17 cellular contexts compared by ENCODE assay signal in the genomic region with DNA sequence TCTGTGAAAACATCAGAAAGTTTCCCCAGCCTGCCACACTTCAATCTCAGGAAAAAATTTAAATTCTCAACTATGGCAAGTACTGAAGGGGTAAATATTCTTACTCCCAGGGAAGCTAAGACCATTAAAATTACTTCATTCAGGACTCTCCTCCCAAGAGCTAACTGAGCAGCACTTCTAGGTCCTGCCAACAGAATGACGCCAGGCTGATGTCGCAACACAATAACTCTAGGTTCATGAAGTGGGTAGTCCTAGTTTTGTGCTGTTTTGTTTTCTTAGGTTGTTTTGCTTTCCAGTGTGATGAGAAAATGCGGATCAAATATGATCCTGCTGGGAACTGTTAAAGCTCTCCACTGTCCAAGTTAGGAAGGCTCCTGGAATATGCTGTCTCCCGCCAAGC.
DNase-seq lines count a peak whose midpoint lies in the region; ATAC-seq, FAIRE-seq and TF ChIP-seq lines count a peak whose summit lies in the region.
"Had no signal": no experiment of that assay in that cellular context is flagged by ENCODE, and none has a peak within 500 bp of the region (broad histone marks: within the 10 kb centered on the region; RNA-seq: fewer than 3 reads in every experiment).

No MANE protein-coding gene starts in this region.

- no peak overlapping the region for H3K27ac Mint-ChIP-seq in activated naive CD8-positive, alpha-beta T cell treated with anti-CD3 and anti-CD28 coated beads, Interleukin-2, amount 50 U/mL, for 24 hours
- H3K27ac Mint-ChIP-seq: IgD-negative memory B cell, progenitor cell of endocrine pancreas, T-cell had no signal

- in situ Hi-C loops in mammary epithelial cell (cut with MboI; ENCODE audit: low sequenced_read_pairs in 2 of 2): no loop called here

- no peaks in the 10 kb centered on the region for H3K36me3 Mint-ChIP-seq in activated naive CD8-positive, alpha-beta T cell treated with anti-CD3 and anti-CD28 coated beads, Interleukin-2, amount 50 U/mL, for 24 hours (ENCODE audit: low read depth)
- H3K36me3 Mint-ChIP-seq: IgD-negative memory B cell, T-cell had no signal

- no peak overlapping the region for H3K4me3 Mint-ChIP-seq in activated naive CD8-positive, alpha-beta T cell treated with anti-CD3 and anti-CD28 coated beads, Interleukin-2, amount 50 U/mL, for 24 hours
- H3K4me3 Mint-ChIP-seq: IgD-negative memory B cell, T-cell had no signal

- H3K27me3 Mint-ChIP-seq in activated naive CD8-positive, alpha-beta T cell treated with anti-CD3 and anti-CD28 coated beads, Interleukin-2, amount 50 U/mL, for 24 hours: no peaks in the 10 kb centered on the region
- H3K27me3 Mint-ChIP-seq: IgD-negative memory B cell had no signal

- CTCF ChIA-PET in mammary epithelial cell (lab: Charles Lee; ENCODE audit: low non-redundant PET): no interaction called here

- H3K4me1 ChIP-seq in mammary epithelial cell (ENCODE audit: insufficient read depth, low read length) (no peaks in the 10 kb centered on the region), lung (ENCODE audit: control insufficient read depth in 2 of 2, insufficient read depth in 2 of 2, low read length in 2 of 2) (peaks cover 0 to 2% of the 10 kb centered on the region in 2 donors)
- H3K4me1 ChIP-seq: body of pancreas had no signal

- peak; percentile 43 for DNase-seq in AG10803 (ENCODE audit: low read depth)
- peak; percentile 62 for DNase-seq in MG63
- DNase-seq in mammary epithelial cell: peak; percentile 1
- DNase-seq in lung (ENCODE audit: low spot score): peak; percentile 46
- no peak for DNase-seq in NCI-H1105 (lab: John Stamatoyannopoulos, UW)
- DNase-seq in GM12892 (ENCODE audit: insufficient read length): no peak
- DNase-seq in activated naive CD8-positive, alpha-beta T cell treated with anti-CD3 and anti-CD28 coated beads, Interleukin-2, amount 50 U/mL, for 24 hours: no peak
- DNase-seq: activated CD4-positive, alpha-beta T cell treated with anti-CD3 and anti-CD28 coated beads for 4 hours; BE2C; body of pancreas; NCI-H2171 treated with DMSO at 0.1 percent for 48 hours; stimulated activated naive CD4-positive, alpha-beta T cell treated with Interleukin-2 at 50 U/mL for 16 hours; T-cell had no signal

- FAIRE-seq in GM12892 (lab: Jason Lieb, UNC): no peak
- FAIRE-seq: endothelial cell of umbilical vein had no signal

- no TSS peak for BruUV-seq in mammary epithelial cell (replicated peaks; lab: Mats Ljungman, UMichigan)

- H3K27ac ChIP-seq in mammary epithelial cell (ENCODE audit: insufficient read depth, low read depth, low read length): no peak overlapping the region
- H3K27ac ChIP-seq in lung (ENCODE audit: low read depth in 1 of 2, low read length in 1 of 2): no peak overlapping the region
- H3K27ac ChIP-seq: body of pancreas had no signal

- H3K4me2 ChIP-seq in mammary epithelial cell (ENCODE audit: insufficient read depth, low read depth, low read length): no peak overlapping the region

- dilution Hi-C loops in mammary epithelial cell (cut with HindIII; ENCODE audit: low sequenced_read_pairs): no loop called here

- H3K27me3 ChIP-seq in MG63 (no peaks in the 10 kb centered on the region), mammary epithelial cell (ENCODE audit: insufficient read depth, low read length) (peaks cover 2% of the 10 kb centered on the region), lung (ENCODE audit: control insufficient read depth, insufficient read depth) (no peaks in the 10 kb centered on the region)
- H3K27me3 ChIP-seq: BE2C, body of pancreas had no signal

- no peak for TF ChIP-seq CTCF in AG10803 (conservative IDR thresholded peaks at IDR 0.05; ENCODE audit: low read length)
- no peak for TF ChIP-seq CTCF in mammary epithelial cell (conservative IDR thresholded peaks at IDR 0.05 in 1 of 2, IDR thresholded peaks at IDR 0.05 in 1 of 2; ENCODE audit: extremely low read depth in 1 of 2, insufficient read depth in 1 of 2, low read depth in 1 of 2, low read length in 2 of 2)
- no peak for TF ChIP-seq CTCF in lung (IDR thresholded peaks at IDR 0.05; ENCODE audit: control extremely low read depth, extremely low read depth)

- WGBS in mammary epithelial cell (ENCODE audit: low coverage, missing lambda C conversion rate): 71% methylated on average over 3 of the region's 4 CpGs
- WGBS in lung, 2 donors: 56 to 74% methylated on average over 4 of the region's 4 CpGs

- H3K36me3 ChIP-seq in MG63 (no peaks in the 10 kb centered on the region), mammary epithelial cell (ENCODE audit: insufficient read depth, low read length) (no peaks in the 10 kb centered on the region), lung (ENCODE audit: control insufficient read depth in 2 of 2, insufficient read depth in 2 of 2, low read length in 2 of 2) (no peaks in the 10 kb centered on the region)
- H3K36me3 ChIP-seq: BE2C had no signal

- H3K4me1 Mint-ChIP-seq in activated naive CD8-positive, alpha-beta T cell treated with anti-CD3 and anti-CD28 coated beads, Interleukin-2, amount 50 U/mL, for 24 hours: no peaks in the 10 kb centered on the region
- H3K4me1 Mint-ChIP-seq: IgD-negative memory B cell, T-cell had no signal

- no peaks in the 10 kb centered on the region for H4K20me1 ChIP-seq in mammary epithelial cell (ENCODE audit: insufficient read depth, low read length)

- H2AFZ ChIP-seq in mammary epithelial cell (ENCODE audit: low read depth, low read length): no peak overlapping the region

- intact Hi-C loops in mammary epithelial cell (cut with micrococcal nuclease): no loop called here

- no peaks in the 10 kb centered on the region for H3K79me2 ChIP-seq in mammary epithelial cell (ENCODE audit: insufficient read depth, low read length)

- TF ChIP-seq POLR2A in GM12892 (IDR thresholded peaks at IDR 0.05; ENCODE audit: low read depth, low read length): no peak

- H3K9me3 ChIP-seq in MG63 (no peaks in the 10 kb centered on the region), mammary epithelial cell (replicated peaks; ENCODE audit: insufficient read depth, low read length) (no peaks in the 10 kb centered on the region), lung (ENCODE audit: control insufficient read depth in 2 of 2, insufficient read depth in 1 of 2, low read length in 1 of 2) (no peaks in the 10 kb centered on the region)
- H3K9me3 ChIP-seq: BE2C, body of pancreas had no signal

- no peaks in the 10 kb centered on the region for H3K9me3 Mint-ChIP-seq in activated naive CD8-positive, alpha-beta T cell treated with anti-CD3 and anti-CD28 coated beads, Interleukin-2, amount 50 U/mL, for 24 hours
- H3K9me3 Mint-ChIP-seq: IgD-negative memory B cell had no signal

- H3K9ac ChIP-seq in mammary epithelial cell (ENCODE audit: insufficient read depth, low read length): no peak overlapping the region

- H3K4me3 ChIP-seq in AG10803 (ENCODE audit: low read length): no peak overlapping the region
- no peak overlapping the region for H3K4me3 ChIP-seq in MG63
- H3K4me3 ChIP-seq in mammary epithelial cell (replicated peaks in 1 of 3; ENCODE audit: insufficient read depth in 1 of 3, low read depth in 2 of 3, low read length in 3 of 3): no peak overlapping the region
- H3K4me3 ChIP-seq in lung: no peak overlapping the region
- H3K4me3 ChIP-seq: body of pancreas had no signal

- ATAC-seq in lung (ENCODE audit: insufficient read depth, low FRiP score): peak; percentile 47
- no peak for ATAC-seq in activated naive CD8-positive, alpha-beta T cell treated with anti-CD3 and anti-CD28 coated beads, Interleukin-2, amount 50 U/mL, for 24 hours
- ATAC-seq in GM19324 (IDR thresholded peaks at IDR 0.05; ENCODE audit: low FRiP score, unreplicated experiment): no peak
- ATAC-seq: body of pancreas, T-cell had no signal

Comparison
In these comparisons a context has a peak if more than half of its experiments do, and no peak if none do; other contexts are left out.
1. DNase-seq: peak in AG10803 (single experiment), MG63 (single experiment), mammary epithelial cell (single experiment) and lung (single experiment); none in NCI-H1105 (single experiment), GM12892 (single experiment) and activated naive CD8-positive, alpha-beta T cell treated with anti-CD3 and anti-CD28 coated beads, Interleukin-2, amount 50 U/mL, for 24 hours (single experiment).